ENCODE assay signal across 11 cellular contexts in genomic region chr5:173743641-173744343, GRCh38.
DNase-seq lines count a peak whose midpoint lies in the region; ATAC-seq, FAIRE-seq and TF ChIP-seq lines count a peak whose summit lies in the region.
"Had no signal": no experiment of that assay in that cellular context is flagged by ENCODE, and none has a peak within 500 bp of the region (broad histone marks: within the 10 kb centered on the region; RNA-seq: fewer than 3 reads in every experiment).

No MANE protein-coding gene starts in this region.

- H3K27ac Mint-ChIP-seq in HFFc6: no peak overlapping the region

- intact Hi-C loops in GM12878 (cut with micrococcal nuclease; ENCODE audit: unreplicated experiment) (loop anchor here (2.0 kb wide), 5 partner anchors 43 to 145 kb away; partner anchors contain the start of gene CPEB4), sigmoid colon (cut with DNase I) (no loop called here)

- H3K4me1 ChIP-seq in BLaER1 treated with 17β-estradiol and CSF1 and Interleukin-3, amounts not matched to agents 10 nM and 100 nM: peaks cover 38 to 62% (median 50%) of the 10 kb centered on the region in 10 experiments
- peaks cover 54% of the 10 kb centered on the region for H3K4me1 ChIP-seq in GM12878 (ENCODE audit: control insufficient read depth, insufficient read depth, low read length)
- H3K4me1 ChIP-seq in sigmoid colon: no peaks in the 10 kb centered on the region

- no peak for TF ChIP-seq CTCF in GM12878 (IDR thresholded peaks at IDR 0.05 in 2 of 3, conservative IDR thresholded peaks at IDR 0.05 in 1 of 3; ENCODE audit: control insufficient read depth in 2 of 3, extremely low read depth in 1 of 3, insufficient read depth in 1 of 3, low read depth in 3 of 3, low read length in 3 of 3)
- no peak for TF ChIP-seq CTCF in HFFc6 (IDR thresholded peaks at IDR 0.05)
- TF ChIP-seq CTCF in sigmoid colon (IDR thresholded peaks at IDR 0.05): no peak

- DNase-seq in GM12878 (ENCODE audit: low read depth, low spot score) (peak; percentile 73), nucleus accumbens (lab: John Stamatoyannopoulos, UW) (no peak), HFFc6 (no peak), sigmoid colon (no peak)
- DNase-seq in activated CD8-positive, alpha-beta memory T cell treated with anti-CD3 and anti-CD28 coated beads, Interleukin-2, amount 50 U/mL, for 4 hours: no peak
- DNase-seq: NCI-H526 treated with DMSO at 0.1 percent for 48 hours, ovary had no signal

- no peak for TF ChIP-seq RAD21 in GM12878 (IDR thresholded peaks at IDR 0.05; ENCODE audit: insufficient read depth, low read depth, low read length)

- no peaks in the 10 kb centered on the region for H3K36me3 ChIP-seq in BLaER1 treated with 17β-estradiol and CSF1 and Interleukin-3, amounts not matched to agents 10 nM and 100 nM
- H3K36me3 ChIP-seq in GM12878 (ENCODE audit: control insufficient read depth in 2 of 2, insufficient read depth in 2 of 2, low read length in 1 of 2) (no peaks in the 10 kb centered on the region), sigmoid colon (no peaks in the 10 kb centered on the region)
- H3K36me3 ChIP-seq: ovary had no signal

- WGBS in GM12878 (ENCODE audit: insufficient coverage, insufficient replicate concordance, low lambda C conversion rate, missing lambda C conversion rate): 19% methylated on average over 9 of the region's 9 CpGs
- WGBS in sigmoid colon, 2 donors: 88 to 90% methylated on average over 9 of the region's 9 CpGs

- H3K9ac ChIP-seq in BLaER1 treated with 17β-estradiol and CSF1 and Interleukin-3, amounts not matched to agents 10 nM and 100 nM: peak overlapping the region in 2 of 11 experiments; percentile 5 to 7; a peak in 1 of 22 replicates
- H3K9ac ChIP-seq in GM12878 (ENCODE audit: control insufficient read depth, insufficient read depth, low read length): peak overlapping the region; percentile 68

- peaks cover 18% of the 10 kb centered on the region for H3K4me1 Mint-ChIP-seq in HFFc6 (ENCODE audit: low read depth)

- no peaks in the 10 kb centered on the region for H3K79me2 ChIP-seq in GM12878 (ENCODE audit: control insufficient read depth, insufficient read depth, low read length)

- no peak; the same call in 1 of the 2 replicates for TF ChIP-seq POLR2A in GM12878 (IDR thresholded peaks at IDR 0.05; ENCODE audit: low read depth, low read length)
- TF ChIP-seq POLR2A in sigmoid colon (IDR thresholded peaks at IDR 0.05): no peak

- no peak overlapping the region for H3K4me3 ChIP-seq in BLaER1 treated with 17β-estradiol and CSF1 and Interleukin-3, amounts not matched to agents 10 nM and 100 nM
- H3K4me3 ChIP-seq in GM12878 (no peak overlapping the region; the same call in 1 of the 2 replicates), sigmoid colon (no peak overlapping the region)
- H3K4me3 ChIP-seq: ovary had no signal

- H3K9me3 Mint-ChIP-seq in HFFc6: no peaks in the 10 kb centered on the region

- H2AFZ ChIP-seq in GM12878 (ENCODE audit: control insufficient read depth, low read depth, low read length): peak overlapping the region; percentile 74

- TSS peak; percentile 79 for BruUV-seq in GM12878 (replicated peaks; lab: Mats Ljungman, UMichigan)

- CTCF ChIA-PET in GM12878 (lab: Yijun Ruan, JAX): interaction anchor here (1.0 to 4.2 kb wide), 6 partner anchors 42 to 178 kb away, joined by 3 to 29 read pairs (median 4); no protein-coding TSS in a partner anchor

- H3K27ac ChIP-seq in BLaER1 treated with 17β-estradiol and CSF1 and Interleukin-3, amounts not matched to agents 10 nM and 100 nM: peak overlapping the region in 6 of 11 experiments; percentile 24 to 51 (median 34); a peak in 9 of 22 replicates
- H3K27ac ChIP-seq in GM12878 (ENCODE audit: control insufficient read depth, insufficient read depth): peak overlapping the region; percentile 95
- H3K27ac ChIP-seq in sigmoid colon: no peak overlapping the region
- H3K27ac ChIP-seq: ovary had no signal

- ATAC-seq in GM19463 (IDR thresholded peaks at IDR 0.05; ENCODE audit: unreplicated experiment) (peak; percentile 37), HG03064 (IDR thresholded peaks at IDR 0.05; ENCODE audit: low read depth, unreplicated experiment) (peak; percentile 46), GM12878 (peak; percentile 56)
- ATAC-seq: esophagus mucosa had no signal

- in situ Hi-C loops in GM12878 (cut with MboI): loop anchor here (5.0 kb wide), 1 partner anchor 79 kb away; no protein-coding TSS in a partner anchor

- peaks cover 14% of the 10 kb centered on the region for H3K27me3 Mint-ChIP-seq in HFFc6 (ENCODE audit: insufficient read depth)

- peak overlapping the region; percentile 27 to 85 (median 48); a peak in 21 of 22 replicates for H3K4me2 ChIP-seq in BLaER1 treated with 17β-estradiol and CSF1 and Interleukin-3, amounts not matched to agents 10 nM and 100 nM
- peak overlapping the region; percentile 61 for H3K4me2 ChIP-seq in GM12878 (ENCODE audit: control insufficient read depth, insufficient read depth)

- H3K9me3 ChIP-seq in BLaER1 treated with 17β-estradiol and CSF1 and Interleukin-3, amounts not matched to agents 10 nM and 100 nM (replicated peaks in 1 of 11): no peaks in the 10 kb centered on the region; a peak in 1 of 22 replicates
- H3K9me3 ChIP-seq in GM12878 (replicated peaks; ENCODE audit: control insufficient read depth, insufficient read depth, low read length) (no peaks in the 10 kb centered on the region), sigmoid colon (no peaks in the 10 kb centered on the region)
- H3K9me3 ChIP-seq: ovary had no signal

- RAD21 ChIA-PET in GM12878 (lab: Charles Lee; ENCODE audit: unreplicated experiment): interaction anchor here (0.7 to 5.8 kb wide), 10 partner anchors 9 to 181 kb away, joined by 3 to 45 read pairs (median 6); no protein-coding TSS in a partner anchor

- no peak overlapping the region for H3K4me3 Mint-ChIP-seq in HFFc6

- POLR2A ChIA-PET in GM12878 (lab: Charles Lee): interaction anchor here (0.7 to 2.1 kb wide), 8 partner anchors 43 to 170 kb away, joined by 3 to 6 read pairs (median 4); no protein-coding TSS in a partner anchor

- no peaks in the 10 kb centered on the region for H3K36me3 Mint-ChIP-seq in HFFc6 (ENCODE audit: low read depth)

- H4K20me1 ChIP-seq in BLaER1 treated with 17β-estradiol and CSF1 and Interleukin-3, amounts not matched to agents 10 nM and 100 nM: no peaks in the 10 kb centered on the region
- H4K20me1 ChIP-seq in GM12878 (ENCODE audit: control insufficient read depth, insufficient read depth): no peaks in the 10 kb centered on the region

- no peaks in the 10 kb centered on the region for H3K27me3 ChIP-seq in BLaER1 treated with 17β-estradiol and CSF1 and Interleukin-3, amounts not matched to agents 10 nM and 100 nM
- H3K27me3 ChIP-seq in GM12878 (replicated peaks in 1 of 2; ENCODE audit: control insufficient read depth in 2 of 2, insufficient read depth in 2 of 2, low read length in 1 of 2) (no peaks in the 10 kb centered on the region), sigmoid colon (peaks cover 0 to 3% (median 0%) of the 10 kb centered on the region in 3 donors)
- H3K27me3 ChIP-seq: ovary had no signal

- peak; percentile 64 for FAIRE-seq in GM12878 (lab: Jason Lieb, UNC)

- peak; percentile 59 to 88; a peak in 3 of 4 replicates for TF ChIP-seq EP300 in GM12878 (IDR thresholded peaks at IDR 0.05; ENCODE audit: borderline replicate concordance in 1 of 2, control insufficient read depth in 1 of 2, low read depth in 2 of 2, low read length in 2 of 2)
- no peak for TF ChIP-seq EP300 in sigmoid colon (IDR thresholded peaks at IDR 0.05)

- SMC1A ChIA-PET in GM12878 (lab: Charles Lee; ENCODE audit: uncharacterized antibody, unreplicated experiment): interaction anchor here (0.6 to 5.8 kb wide), 17 partner anchors 9 to 168 kb away, joined by 3 to 60 read pairs (median 5); no protein-coding TSS in a partner anchor

TF ChIP-seq in GM12878, 131 proteins besides CTCF, POLR2A, EP300 and RAD21 (continues in another document):
- TF ChIP-seq IRF4 (IDR thresholded peaks at IDR 0.05; ENCODE audit: low read depth, low read length) (peak; percentile 54; the same call in 1 of the 2 replicates), ZBTB4 (CRISPR knock-in tag; IDR thresholded peaks at IDR 0.05) (0 out of 2 replicates have a peak, but pooled peaks have one; percentile 8), NFIC (IDR thresholded peaks at IDR 0.05; ENCODE audit: low read depth, low read length) (peak; percentile 82), RELB (IDR thresholded peaks at IDR 0.05; ENCODE audit: low read depth) (peak; percentile 76), NBN (IDR thresholded peaks at IDR 0.05) (0 out of 2 replicates have a peak, but pooled peaks have one; percentile 50)

Comparison
In these comparisons a context has a peak if more than half of its experiments do, and no peak if none do; other contexts are left out.
1. H3K27ac ChIP-seq: peak in BLaER1 treated with 17β-estradiol and CSF1 and Interleukin-3, amounts not matched to agents 10 nM and 100 nM (6 of 11) and GM12878 (single experiment); none in sigmoid colon (0 of 4).
2. Peak in every context shown above with its lines, with median percentiles within 50 percentile points of each other: ATAC-seq.